28 cellular contexts compared by ENCODE assay signal in the genomic region with DNA sequence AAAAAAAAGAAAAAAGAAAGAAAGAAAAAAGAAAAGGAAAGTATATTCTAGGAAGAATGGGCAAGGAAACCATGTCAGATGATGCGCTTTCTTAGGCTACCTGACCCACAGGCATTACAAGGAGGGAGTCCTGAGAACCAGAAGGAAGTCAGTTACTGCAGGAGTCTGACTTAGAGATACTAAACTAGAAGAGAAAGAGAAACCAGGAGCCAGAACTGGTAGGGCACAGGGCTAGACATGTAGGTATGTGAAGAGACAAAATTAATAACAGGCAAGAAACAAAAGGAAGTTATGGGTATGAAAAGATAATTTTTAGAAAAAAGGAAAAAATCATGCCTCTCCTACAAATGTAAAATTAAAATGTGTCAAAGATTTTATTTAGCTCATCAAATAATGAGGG.
"Had no signal": no experiment of that assay in that cellular context is flagged by ENCODE, and none has a peak within 500 bp of the region (broad histone marks: within the 10 kb centered on the region; RNA-seq: fewer than 3 reads in every experiment).

No MANE protein-coding gene starts in this region.

- H3K4me1 Mint-ChIP-seq: stimulated activated effector memory CD8-positive, alpha-beta T cell treated with anti-CD3 and anti-CD28 coated beads, Interleukin-12 subunit alpha, Interleukin-12 subunit beta, amount 100 ng/mL, for 72 hours; stimulated activated naive B cell treated with anti-CD40 and anti-IgM and Interleukin-4, amounts not matched to agents 10 μg/mL and 1 μg/mL and 100 μg/mL, for 72 hours; stimulated activated naive CD8-positive, alpha-beta T cell treated with anti-CD3 and anti-CD28 coated beads, Interleukin-15, amount 100 ng/mL, for 72 hours had no signal

- H3K27ac ChIP-seq: stomach, suprapubic skin, testis, thoracic aorta, thyroid gland, tibial artery, tibial nerve, transverse colon, upper lobe of left lung, upper lobe of right lung, uterus, vagina had no signal

- H3K27ac Mint-ChIP-seq: stimulated activated effector memory CD8-positive, alpha-beta T cell treated with anti-CD3 and anti-CD28 coated beads, Interleukin-12 subunit alpha, Interleukin-12 subunit beta, amount 100 ng/mL, for 72 hours; stimulated activated memory B cell treated with anti-CD40 and anti-IgM and Interleukin-4, amounts not matched to agents 10 μg/mL and 1 μg/mL and 100 μg/mL, for 72 hours; stimulated activated naive B cell treated with anti-CD40 and anti-IgM and Interleukin-4, amounts not matched to agents 10 μg/mL and 1 μg/mL and 100 μg/mL, for 72 hours; stimulated activated naive CD8-positive, alpha-beta T cell treated with anti-CD3 and anti-CD28 coated beads, Interleukin-15, amount 100 ng/mL, for 72 hours; stimulated activated naive CD8-positive, alpha-beta T cell treated with anti-CD3 and anti-CD28 coated beads, Interleukin-15, Interleukin-2, amounts not matched to agents 100 ng/mL and 50 ng/mL, for 24 hours; type B pancreatic cell had no signal

- H3K4me3 Mint-ChIP-seq: stimulated activated effector memory CD8-positive, alpha-beta T cell treated with anti-CD3 and anti-CD28 coated beads, Interleukin-12 subunit alpha, Interleukin-12 subunit beta, amount 100 ng/mL, for 72 hours; stimulated activated memory B cell treated with anti-CD40 and anti-IgM and Interleukin-4, amounts not matched to agents 10 μg/mL and 1 μg/mL and 100 μg/mL, for 72 hours; stimulated activated naive B cell treated with anti-CD40 and anti-IgM and Interleukin-4, amounts not matched to agents 10 μg/mL and 1 μg/mL and 100 μg/mL, for 72 hours; stimulated activated naive CD8-positive, alpha-beta T cell treated with anti-CD3 and anti-CD28 coated beads, Interleukin-15, amount 100 ng/mL, for 72 hours; stimulated activated naive CD8-positive, alpha-beta T cell treated with anti-CD3 and anti-CD28 coated beads, Interleukin-15, Interleukin-2, amounts not matched to agents 100 ng/mL and 50 ng/mL, for 24 hours; type B pancreatic cell had no signal

- H3K36me3 ChIP-seq: stomach, suprapubic skin, thoracic aorta, thyroid gland, tibial artery, transverse colon, upper lobe of left lung, upper lobe of right lung, uterus, vagina had no signal

- H3K4me1 ChIP-seq: stomach, suprapubic skin, testis, thyroid gland, tibial artery, tibial nerve, transverse colon, upper lobe of left lung, upper lobe of right lung, uterus, vagina had no signal

- H3K4me3 ChIP-seq: stomach, suprapubic skin, testis, thoracic aorta, thyroid gland, tibial artery, tibial nerve, transverse colon, upper lobe of left lung, upper lobe of right lung, uterus, vagina had no signal

- ATAC-seq: stimulated activated effector memory CD8-positive, alpha-beta T cell treated with anti-CD3 and anti-CD28 coated beads, Interleukin-12 subunit alpha, Interleukin-12 subunit beta, amount 100 ng/mL, for 72 hours; stimulated activated memory B cell treated with anti-CD40 and anti-IgM and Interleukin-4, amounts not matched to agents 10 μg/mL and 1 μg/mL and 100 μg/mL, for 72 hours; stimulated activated naive B cell treated with anti-CD40 and anti-IgM and Interleukin-4, amounts not matched to agents 10 μg/mL and 1 μg/mL and 100 μg/mL, for 72 hours; stimulated activated naive CD8-positive, alpha-beta T cell treated with anti-CD3 and anti-CD28 coated beads, Interleukin-15, amount 100 ng/mL, for 72 hours; stimulated activated naive CD8-positive, alpha-beta T cell treated with anti-CD3 and anti-CD28 coated beads, Interleukin-15, Interleukin-2, amounts not matched to agents 100 U/mL and 50 U/mL, for 24 hours; upper lobe of right lung had no signal

- H3K9me3 Mint-ChIP-seq: stimulated activated effector memory CD8-positive, alpha-beta T cell treated with anti-CD3 and anti-CD28 coated beads, Interleukin-12 subunit alpha, Interleukin-12 subunit beta, amount 100 ng/mL, for 72 hours; stimulated activated memory B cell treated with anti-CD40 and anti-IgM and Interleukin-4, amounts not matched to agents 10 μg/mL and 1 μg/mL and 100 μg/mL, for 72 hours; stimulated activated naive B cell treated with anti-CD40 and anti-IgM and Interleukin-4, amounts not matched to agents 10 μg/mL and 1 μg/mL and 100 μg/mL, for 72 hours; stimulated activated naive CD8-positive, alpha-beta T cell treated with anti-CD3 and anti-CD28 coated beads, Interleukin-15, amount 100 ng/mL, for 72 hours; stimulated activated naive CD8-positive, alpha-beta T cell treated with anti-CD3 and anti-CD28 coated beads, Interleukin-15, Interleukin-2, amounts not matched to agents 100 ng/mL and 50 ng/mL, for 24 hours had no signal

- H3K36me3 Mint-ChIP-seq: stimulated activated effector memory CD8-positive, alpha-beta T cell treated with anti-CD3 and anti-CD28 coated beads, Interleukin-12 subunit alpha, Interleukin-12 subunit beta, amount 100 ng/mL, for 72 hours; stimulated activated memory B cell treated with anti-CD40 and anti-IgM and Interleukin-4, amounts not matched to agents 10 μg/mL and 1 μg/mL and 100 μg/mL, for 72 hours; type B pancreatic cell had no signal

- DNase-seq: stimulated activated CD4-positive, alpha-beta T cell treated with anti-CD3 and anti-CD28 coated beads, Interleukin-2, amount 100 ng/mL, for 48 hours; stimulated activated CD4-positive, alpha-beta T cell treated with anti-CD3 and anti-CD28 coated beads, Interleukin-4, amount 100 ng/mL, for 1 hour; stimulated activated CD4-positive, alpha-beta T cell treated with anti-CD3 and anti-CD28 coated beads, Interleukin-4, amount 100 ng/mL, for 24 hours; stimulated activated CD4-positive, alpha-beta T cell treated with anti-CD3 and anti-CD28 coated beads, Interleukin-4, amount 100 ng/mL, for 4 hours; stimulated activated CD8-positive, alpha-beta memory T cell treated with anti-CD3 and anti-CD28 coated beads, Interleukin-4, amount 100 ng/mL, for 48 hours; stimulated activated naive B cell treated with anti-CD40 and anti-IgM and Interleukin-4, amounts not matched to agents 10 μg/mL and 1 μg/mL and 100 μg/mL, for 72 hours; stimulated activated naive CD4-positive, alpha-beta T cell; stimulated activated naive CD4-positive, alpha-beta T cell treated with Interleukin-2 at 50 U/mL for 16 hours; stimulated activated naive CD8-positive, alpha-beta T cell treated with anti-CD3 and anti-CD28 coated beads, Interleukin-15, amount 100 ng/mL, for 72 hours; stimulated activated naive CD8-positive, alpha-beta T cell treated with anti-CD3 and anti-CD28 coated beads, Interleukin-15, Interleukin-2, amounts not matched to agents 100 U/mL and 50 U/mL, for 24 hours; stomach; substantia nigra; testis; thyroid gland; tibial artery; transverse colon; trophoblast cell; upper lobe of left lung; upper lobe of right lung; uterus had no signal

- H3K27me3 Mint-ChIP-seq: stimulated activated memory B cell treated with anti-CD40 and anti-IgM and Interleukin-4, amounts not matched to agents 10 μg/mL and 1 μg/mL and 100 μg/mL, for 72 hours; stimulated activated naive B cell treated with anti-CD40 and anti-IgM and Interleukin-4, amounts not matched to agents 10 μg/mL and 1 μg/mL and 100 μg/mL, for 72 hours; stimulated activated naive CD8-positive, alpha-beta T cell treated with anti-CD3 and anti-CD28 coated beads, Interleukin-15, amount 100 ng/mL, for 72 hours; stimulated activated naive CD8-positive, alpha-beta T cell treated with anti-CD3 and anti-CD28 coated beads, Interleukin-15, Interleukin-2, amounts not matched to agents 100 ng/mL and 50 ng/mL, for 24 hours had no signal

- H3K27me3 ChIP-seq: stomach, suprapubic skin, testis, thyroid gland, tibial artery, tibial nerve, transverse colon, upper lobe of left lung, upper lobe of right lung, uterus, vagina had no signal

- H3K9me3 ChIP-seq: stomach, suprapubic skin, testis, thoracic aorta, thyroid gland, tibial artery, tibial nerve, transverse colon, upper lobe of left lung, upper lobe of right lung, uterus, vagina had no signal
